In the genomic region with DNA sequence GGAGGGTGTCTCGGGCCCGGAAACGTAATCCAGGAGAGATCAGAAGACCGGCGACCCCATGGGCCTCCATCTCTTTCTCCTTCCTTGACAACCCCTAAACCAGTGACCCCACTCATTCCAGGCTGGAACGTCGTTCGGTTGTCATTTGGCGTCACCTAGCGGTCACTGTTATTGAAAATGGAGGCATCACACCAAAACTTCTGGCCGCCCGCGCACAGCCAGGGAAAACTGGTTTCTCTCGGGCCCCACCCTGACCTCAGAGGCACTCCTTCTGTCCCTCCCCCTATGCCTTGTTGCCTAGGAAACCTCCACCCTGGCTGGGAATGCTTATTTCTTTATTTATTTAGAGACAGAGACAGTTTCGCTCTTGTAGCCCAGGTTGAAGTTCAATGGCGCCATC, we compare ENCODE assay signal across 8 cellular contexts.
DNase-seq lines count a peak whose midpoint lies in the region; ATAC-seq, FAIRE-seq and TF ChIP-seq lines count a peak whose summit lies in the region.
"Not testable (repeated sequence)": the region's sequence is repeated elsewhere in the genome, so short reads cannot be mapped to it uniquely, and the experiment has no call there.

No MANE protein-coding gene starts in this region.

- not testable (repeated sequence) for H2AFZ ChIP-seq in DND-41 (ENCODE audit: low read depth, low read length)

- H3K4me2 ChIP-seq in DND-41 (ENCODE audit: insufficient read depth, low read length), result not testable (repeated sequence)

- H3K79me2 ChIP-seq in DND-41 (ENCODE audit: insufficient read depth, low read length), result not testable (repeated sequence)

- WGBS in heart right ventricle, 2 donors, result no CpG with 5 or more reads among the region's 16 CpGs
- WGBS in pancreas, 2 donors, result no CpG with 5 or more reads among the region's 16 CpGs

- CTCF ChIA-PET in activated CD8-positive, alpha-beta T cell treated with anti-CD3 and anti-CD28 coated beads, Interleukin-2, amount 10 ng/mL, durations not matched to agents 7 days and 5 days (lab: Charles Lee), result not testable (repeated sequence)

- not testable (repeated sequence) for H4K20me1 ChIP-seq in DND-41 (ENCODE audit: insufficient read depth, low read length)

- peak; percentile 71 for ATAC-seq in DND-41 (ENCODE audit: insufficient read depth, low read depth)
- ATAC-seq in GM19452 (IDR thresholded peaks at IDR 0.05; ENCODE audit: unreplicated experiment), result peak; percentile 59
- peak; percentile 59 for ATAC-seq in GM21786 (IDR thresholded peaks at IDR 0.05; ENCODE audit: unreplicated experiment)
- peak; percentile 54 for ATAC-seq in HG02981 (IDR thresholded peaks at IDR 0.05; ENCODE audit: unreplicated experiment)
- ATAC-seq in HG03457 (IDR thresholded peaks at IDR 0.05; ENCODE audit: unreplicated experiment), result peak; percentile 41
- ATAC-seq in activated CD8-positive, alpha-beta T cell treated with anti-CD3 and anti-CD28 coated beads, Interleukin-2, amount 10 ng/mL, durations not matched to agents 7 days and 5 days, result peak; percentile 78
- peak; percentile 70 to 82 (median 74) for ATAC-seq in heart right ventricle
- ATAC-seq in pancreas, result peak; percentile 75 to 86 (median 82)

- not testable (repeated sequence) for H3K36me3 ChIP-seq in DND-41 (ENCODE audit: insufficient read depth, low read length); heart right ventricle; pancreas

- intact Hi-C loops in heart right ventricle (cut with DNase I); pancreas (cut with DNase I): not testable (repeated sequence)

- DNase-seq in DND-41; activated CD8-positive, alpha-beta T cell treated with anti-CD3 and anti-CD28 coated beads, Interleukin-2, amount 10 ng/mL, durations not matched to agents 7 days and 5 days; heart right ventricle; pancreas: not testable (repeated sequence)

- not testable (repeated sequence) for H3K27me3 Mint-ChIP-seq in activated CD8-positive, alpha-beta T cell treated with anti-CD3 and anti-CD28 coated beads, Interleukin-2, amount 10 ng/mL, durations not matched to agents 7 days and 5 days (ENCODE audit: low read depth)

- not testable (repeated sequence) for H3K9ac ChIP-seq in DND-41 (ENCODE audit: low read depth, low read length)

- H3K9me3 Mint-ChIP-seq in activated CD8-positive, alpha-beta T cell treated with anti-CD3 and anti-CD28 coated beads, Interleukin-2, amount 10 ng/mL, durations not matched to agents 7 days and 5 days (ENCODE audit: insufficient read depth), result not testable (repeated sequence)

- POLR2A ChIA-PET in activated CD8-positive, alpha-beta T cell treated with anti-CD3 and anti-CD28 coated beads, Interleukin-2, amount 10 ng/mL, durations not matched to agents 7 days and 5 days (lab: Charles Lee), result not testable (repeated sequence)

- not testable (repeated sequence) for H3K27ac ChIP-seq in DND-41 (ENCODE audit: low read length); heart right ventricle; pancreas

- H3K4me3 Mint-ChIP-seq in activated CD8-positive, alpha-beta T cell treated with anti-CD3 and anti-CD28 coated beads, Interleukin-2, amount 10 ng/mL, durations not matched to agents 7 days and 5 days, result not testable (repeated sequence)

- not testable (repeated sequence) for H3K27ac Mint-ChIP-seq in activated CD8-positive, alpha-beta T cell treated with anti-CD3 and anti-CD28 coated beads, Interleukin-2, amount 10 ng/mL, durations not matched to agents 7 days and 5 days

- not testable (repeated sequence) for H3K4me1 ChIP-seq in DND-41 (ENCODE audit: insufficient read depth, low read length); heart right ventricle; pancreas

- H3K36me3 Mint-ChIP-seq in activated CD8-positive, alpha-beta T cell treated with anti-CD3 and anti-CD28 coated beads, Interleukin-2, amount 10 ng/mL, durations not matched to agents 7 days and 5 days (ENCODE audit: low read depth), result not testable (repeated sequence)

- not testable (repeated sequence) for FAIRE-seq in pancreas (lab: Jason Lieb, UNC)

- H3K27me3 ChIP-seq in DND-41 (ENCODE audit: insufficient read depth, low read length, poor library complexity); heart right ventricle; pancreas: not testable (repeated sequence)

- not testable (repeated sequence) for H3K9me3 ChIP-seq in DND-41 (ENCODE audit: insufficient read depth, low read length, severe bottlenecking); heart right ventricle; pancreas

- not testable (repeated sequence) for H3K4me1 Mint-ChIP-seq in activated CD8-positive, alpha-beta T cell treated with anti-CD3 and anti-CD28 coated beads, Interleukin-2, amount 10 ng/mL, durations not matched to agents 7 days and 5 days (ENCODE audit: low read depth)

- TF ChIP-seq CTCF in DND-41 (IDR thresholded peaks at IDR 0.05; ENCODE audit: borderline replicate concordance, extremely low read depth, low read length, poor library complexity, severe bottlenecking); heart right ventricle (IDR thresholded peaks at IDR 0.05); pancreas (IDR thresholded peaks at IDR 0.05): not testable (repeated sequence)

- not testable (repeated sequence) for H3K4me3 ChIP-seq in DND-41 (ENCODE audit: low read depth in 1 of 2, low read length in 2 of 2); heart right ventricle; pancreas
